ENCODE assay signal across 8 cellular contexts in the genomic region with DNA sequence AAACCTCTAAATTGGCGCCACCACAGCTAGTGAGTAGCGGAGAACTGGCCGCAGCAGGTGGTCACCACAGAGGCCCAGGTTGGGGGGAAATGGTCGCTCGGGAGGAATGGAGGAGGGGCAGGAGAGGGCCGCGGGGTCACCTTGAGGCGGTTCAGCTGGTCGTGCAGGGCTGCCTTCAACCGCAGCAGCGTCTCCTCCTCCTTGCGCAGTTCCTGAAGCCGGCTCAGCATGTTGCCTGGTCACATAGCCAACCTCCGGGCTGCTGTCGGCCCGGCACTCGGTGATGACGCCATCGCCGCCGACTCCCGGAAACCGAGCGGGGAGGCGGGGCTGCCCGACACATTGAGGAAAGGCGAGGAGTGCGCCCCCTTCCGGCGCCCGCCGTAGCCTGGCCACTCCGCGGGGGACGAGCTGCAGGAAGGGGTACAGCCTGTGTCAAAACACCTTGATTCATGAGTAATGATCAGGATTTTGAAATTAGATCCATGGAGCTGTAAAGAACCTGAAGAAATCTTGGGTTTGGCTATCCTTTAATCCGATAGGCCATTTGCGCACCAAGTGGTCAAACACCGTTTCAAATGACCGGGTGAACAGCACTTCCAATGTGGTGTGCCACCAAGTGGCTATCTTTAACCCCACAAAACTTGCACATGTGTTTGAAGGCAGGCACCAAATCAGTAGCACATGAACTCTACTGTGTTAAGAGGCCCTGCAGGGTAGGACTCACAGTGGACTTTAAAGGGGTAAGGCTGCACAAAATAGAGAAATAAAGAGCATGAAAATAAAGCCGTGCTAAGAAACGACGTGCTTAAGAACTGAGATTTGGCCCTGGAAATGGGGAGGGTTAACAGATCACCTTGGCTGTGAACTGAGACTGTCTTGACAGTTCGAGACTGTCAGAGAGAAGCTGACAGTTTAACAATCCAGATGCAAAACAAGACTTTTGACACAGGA. TPM values are rescaled to one million over a fixed set of nuclear protein-coding genes. Genes with fewer than 3 reads are reported as not detected.
DNase-seq lines count a peak whose midpoint lies in the region; ATAC-seq and TF ChIP-seq lines count a peak whose summit lies in the region.

A gene with protein sequence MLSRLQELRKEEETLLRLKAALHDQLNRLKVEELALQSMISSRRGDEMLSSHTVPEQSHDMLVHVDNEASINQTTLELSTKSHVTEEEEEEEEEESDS (minus strand): TSS at position 261 of the 954 bp plus-strand sequence. CDS start 31 bp downstream, at position 230.

- peaks cover 51% of the 10 kb centered on the region for H3K79me2 ChIP-seq in GM23248 (ENCODE audit: insufficient read depth)

- H3K27ac Mint-ChIP-seq in activated T-helper 17 cell treated with anti-CD3 and anti-CD28 coated beads, Interleukin-2, amount 50 U/mL, for 72 hours = peak within 1 kb of the TSS; percentile 92
- peak within 1 kb of the TSS; percentile 93 to 97 for H3K27ac Mint-ChIP-seq in natural killer cell

- POLR2A ChIA-PET in RWPE1 (lab: Yijun Ruan, JAX; ENCODE audit: low non-redundant PET) = interaction anchor here (0.5 kb wide), 1 partner anchor 139 kb away, joined by 4 read pairs; no protein-coding TSS in a partner anchor

- DNase-seq in EH (ENCODE audit: low read depth) = peak; percentile 93
- DNase-seq in GM23248 = peak; percentile 98
- peak; percentile 90 for DNase-seq in LHCN-M2 (ENCODE audit: low read depth)
- peak; percentile 90 for DNase-seq in RWPE1 (ENCODE audit: low spot score)
- peak; percentile 91 for DNase-seq in fibroblast of mammary gland (ENCODE audit: low read depth)
- peak; percentile 98 for DNase-seq in natural killer cell
- peak; percentile 99 for DNase-seq in stimulated activated naive CD8-positive, alpha-beta T cell treated with anti-CD3 and anti-CD28 coated beads, Interleukin-15, Interleukin-2, amounts not matched to agents 100 U/mL and 50 U/mL, for 24 hours

- peak within 1 kb of the TSS; percentile 86 for H2AFZ ChIP-seq in GM23248

- H3K9me3 ChIP-seq in GM23248 (ENCODE audit: low read depth) = no peaks in the 10 kb centered on the region

- 0 out of 2 replicates have a peak, but pooled peaks cover 8% of the 10 kb centered on the region for H4K20me1 ChIP-seq in GM23248 (ENCODE audit: insufficient read depth)

- H3K4me3 Mint-ChIP-seq in activated T-helper 17 cell treated with anti-CD3 and anti-CD28 coated beads, Interleukin-2, amount 50 U/mL, for 72 hours = peak within 1 kb of the TSS; percentile 94
- peak within 1 kb of the TSS; percentile 92 for H3K4me3 Mint-ChIP-seq in natural killer cell

- intact Hi-C loops in natural killer cell (cut with micrococcal nuclease) = loop anchor here (1.0 kb wide), 4 partner anchors 8 to 141 kb away; a partner anchor contains a TSS

- WGBS in GM23248 (ENCODE audit: low coverage in 1 of 2, low lambda C conversion rate in 2 of 2, missing lambda C conversion rate in 2 of 2), 2 experiments = 5% methylated on average over 43 of the region's 43 CpGs

- peaks cover 96% of the 10 kb centered on the region for H3K36me3 Mint-ChIP-seq in activated T-helper 17 cell treated with anti-CD3 and anti-CD28 coated beads, Interleukin-2, amount 50 U/mL, for 72 hours (ENCODE audit: low read depth)
- H3K36me3 Mint-ChIP-seq in natural killer cell = peaks cover 8% of the 10 kb centered on the region

- H3K9ac ChIP-seq in GM23248 = peak within 1 kb of the TSS; percentile 90

- H3K27me3 Mint-ChIP-seq in activated T-helper 17 cell treated with anti-CD3 and anti-CD28 coated beads, Interleukin-2, amount 50 U/mL, for 72 hours = no peaks in the 10 kb centered on the region
- H3K27me3 Mint-ChIP-seq in natural killer cell (ENCODE audit: low read depth in 2 of 2) = no peaks in the 10 kb centered on the region

- peak; percentile 93 for ATAC-seq in activated T-helper 17 cell treated with anti-CD3 and anti-CD28 coated beads, Interleukin-2, amount 50 U/mL, for 72 hours (replicated peaks)
- peak; percentile 95 to 98 (median 96) for ATAC-seq in natural killer cell
- peak; percentile 92 for ATAC-seq in stimulated activated naive CD8-positive, alpha-beta T cell treated with anti-CD3 and anti-CD28 coated beads, Interleukin-15, Interleukin-2, amounts not matched to agents 100 U/mL and 50 U/mL, for 24 hours

- TF ChIP-seq CTCF in RWPE1 (conservative IDR thresholded peaks at IDR 0.05; ENCODE audit: low read depth) (peak; percentile 99), fibroblast of mammary gland (conservative IDR thresholded peaks at IDR 0.05; ENCODE audit: control insufficient read depth, insufficient read depth, low read depth, low read length) (peak; percentile 78), natural killer cell (IDR thresholded peaks at IDR 0.05) (peak; percentile 99)

- H3K4me2 ChIP-seq in GM23248 (ENCODE audit: unreplicated experiment) = peak within 1 kb of the TSS; percentile 99

- H3K4me3 ChIP-seq in GM23248 (peak within 1 kb of the TSS; percentile 99), fibroblast of mammary gland (ENCODE audit: control insufficient read depth, low read depth, low read length) (peak within 1 kb of the TSS; percentile 94)

- in situ Hi-C loops in GM23248 (cut with MboI) = no loop called here

- peaks cover 25% of the 10 kb centered on the region for H3K4me1 Mint-ChIP-seq in activated T-helper 17 cell treated with anti-CD3 and anti-CD28 coated beads, Interleukin-2, amount 50 U/mL, for 72 hours
- peaks cover 18 to 36% of the 10 kb centered on the region in 2 donors for H3K4me1 Mint-ChIP-seq in natural killer cell

- H3K27ac ChIP-seq in GM23248 (peak within 1 kb of the TSS; percentile 55), RWPE1 (peak within 1 kb of the TSS; percentile 82)

- H3K9me3 Mint-ChIP-seq in activated T-helper 17 cell treated with anti-CD3 and anti-CD28 coated beads, Interleukin-2, amount 50 U/mL, for 72 hours = no peaks in the 10 kb centered on the region
- no peaks in the 10 kb centered on the region for H3K9me3 Mint-ChIP-seq in natural killer cell

- H3K9me2 ChIP-seq in GM23248 (ENCODE audit: insufficient read depth) = no peaks in the 10 kb centered on the region

- H3K4me1 ChIP-seq in GM23248 (ENCODE audit: insufficient read depth) = peaks cover 10% of the 10 kb centered on the region

- peaks cover 65% of the 10 kb centered on the region for H3K36me3 ChIP-seq in GM23248 (ENCODE audit: low read depth)

- CTCF ChIA-PET in RWPE1 (lab: Yijun Ruan, JAX) = interaction anchor here (0.6 to 3.3 kb wide), 14 partner anchors 13 to 636 kb away, joined by 3 to 31 read pairs (median 4); a partner anchor contains a TSS

- no peaks in the 10 kb centered on the region for H3K27me3 ChIP-seq in GM23248 (replicated peaks; ENCODE audit: insufficient read depth)

- H3F3A ChIP-seq in GM23248 (ENCODE audit: insufficient read depth) = peaks cover 61% of the 10 kb centered on the region

RNA-seq across cellular contexts. Expression of the gene that starts here (rescaled TPM):
- total RNA-seq in GM23248 (2014; rRNA removed; shearing (Covaris generic)) = 5.3 and 17.6 TPM in 2 replicates
- polyA plus RNA-seq in GM23248 (2016; fragmentation: Nextera tagmentation; extraction: Ambion mirVana) = 22.0 and 23.2 TPM in 2 replicates
- total RNA-seq in LHCN-M2 (2014; rRNA removed) (14.5 and 17.6 TPM in 2 replicates), natural killer cell (10 to 100 TPM; 17.2 to 25.2 (median 24.3) TPM)
- polyA plus RNA-seq in LHCN-M2 (2012) = 18.5 TPM
- total RNA-seq in activated T-helper 17 cell treated with anti-CD3 and anti-CD28 coated beads, Interleukin-2, amount 50 U/mL, for 72 hours = 10 to 100 TPM; 13.2 to 22.7 TPM

Comparison
In these comparisons a context has a peak if more than half of its experiments do, and no peak if none do; other contexts are left out.
1. Peak in every context shown above with its lines: DNase-seq, ATAC-seq, H3K4me3 ChIP-seq and H3K27ac ChIP-seq.